13 cellular contexts compared by ENCODE assay signal in the genomic region with DNA sequence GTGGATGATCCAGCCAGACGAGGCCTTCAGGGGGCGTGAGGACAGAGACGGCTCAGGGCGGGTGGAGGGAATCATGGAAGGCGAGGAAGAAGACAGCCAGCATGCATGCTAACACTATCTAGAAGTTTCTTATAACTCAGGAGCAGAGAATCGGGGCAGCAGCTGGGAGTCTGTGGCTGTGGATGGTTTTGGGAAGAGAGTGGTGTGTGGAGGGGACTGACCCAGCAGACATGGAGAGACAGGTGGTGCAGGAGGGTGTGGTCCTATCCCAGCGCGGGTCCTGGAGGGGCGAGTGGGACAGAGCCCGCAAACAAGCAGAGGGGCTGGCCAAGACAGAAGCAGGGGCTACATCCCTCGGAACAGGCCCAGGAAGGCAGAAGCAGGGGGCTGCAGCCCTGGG.
DNase-seq lines count a peak whose midpoint lies in the region; ATAC-seq and TF ChIP-seq lines count a peak whose summit lies in the region.
"Had no signal": no experiment of that assay in that cellular context is flagged by ENCODE, and none has a peak within 500 bp of the region (broad histone marks: within the 10 kb centered on the region; RNA-seq: fewer than 3 reads in every experiment).

No MANE protein-coding gene starts in this region.

- H3K36me3 ChIP-seq in Caco-2 (ENCODE audit: control insufficient read depth, insufficient read depth, low read length) (no peaks in the 10 kb centered on the region), SK-N-SH (replicated peaks in 1 of 2; ENCODE audit: control insufficient read depth in 1 of 2, insufficient read depth in 2 of 2, low read length in 1 of 2) (peaks cover 0 to 5% of the 10 kb centered on the region in 2 experiments)

- H3K4me2 ChIP-seq in SK-N-SH, result no peak overlapping the region

- H3F3A ChIP-seq in SK-N-SH (replicated peaks; ENCODE audit: insufficient read depth), result peaks cover 19% of the 10 kb centered on the region

- H3K4me1 ChIP-seq in Caco-2 (peaks cover 53% of the 10 kb centered on the region), SK-N-SH (ENCODE audit: control insufficient read depth in 1 of 2, insufficient read depth in 2 of 2, low read depth in 1 of 2, low read length in 1 of 2) (peaks cover 0 to 11% of the 10 kb centered on the region in 2 experiments; a peak in 1 of 4 replicates)

- H3K4me3 ChIP-seq in Caco-2 (ENCODE audit: low read depth, low read length), result no peak overlapping the region
- no peak overlapping the region for H3K4me3 ChIP-seq in SK-N-SH (ENCODE audit: low read depth in 2 of 2, low read length in 1 of 2)

- TF ChIP-seq CTCF in Caco-2 (IDR thresholded peaks at IDR 0.05; ENCODE audit: insufficient read depth in 1 of 2, low read depth in 1 of 2, low read length in 1 of 2, severe bottlenecking in 1 of 2, unreplicated experiment in 1 of 2), result no peak
- TF ChIP-seq CTCF in progenitor cell of endocrine pancreas (IDR thresholded peaks at IDR 0.05; ENCODE audit: unreplicated experiment), result no peak
- no peak for TF ChIP-seq CTCF in RWPE1 (conservative IDR thresholded peaks at IDR 0.05; ENCODE audit: low read depth)
- no peak for TF ChIP-seq CTCF in SK-N-SH (IDR thresholded peaks at IDR 0.05)

- no peak for ATAC-seq in activated naive CD4-positive, alpha-beta T cell treated with anti-CD3 and anti-CD28 coated beads, Interleukin-2, amount 50 U/mL, for 72 hours

- 98% methylated on average over 11 of the region's 11 CpGs for WGBS in SK-N-SH (ENCODE audit: low lambda C conversion rate)

- no peaks in the 10 kb centered on the region for H3K9me3 ChIP-seq in Caco-2
- no peaks in the 10 kb centered on the region for H3K9me3 ChIP-seq in SK-N-SH

- BruUV-seq in Caco-2 (replicated peaks; lab: Mats Ljungman, UMichigan), result no TSS peak

- no peak for DNase-seq in activated naive CD4-positive, alpha-beta T cell treated with anti-CD3 and anti-CD28 coated beads, Interleukin-2, amount 50 U/mL, for 72 hours (ENCODE audit: low spot score in 2 of 2)
- DNase-seq in activated naive CD4-positive, alpha-beta T cell treated with anti-CD3 and anti-CD28 coated beads, Interleukin-2, amount 50 U/mL, for 16 hours, result no peak
- DNase-seq in Caco-2 (no peak), progenitor cell of endocrine pancreas (ENCODE audit: low spot score, unreplicated experiment) (no peak), RWPE1 (ENCODE audit: low spot score) (no peak), SK-N-SH (no peak)
- DNase-seq: CD8-positive, alpha-beta memory T cell; DMS53; GF-D8; GOT3; H9 had no signal

- no peaks in the 10 kb centered on the region for H4K20me1 ChIP-seq in SK-N-SH (ENCODE audit: insufficient read depth)

- CTCF ChIA-PET in Caco-2 (lab: Charles Lee) (no interaction called here), RWPE1 (lab: Yijun Ruan, JAX) (no interaction called here), SK-N-SH (lab: Yijun Ruan, JAX) (interaction anchor here (1.1 to 1.4 kb wide), 3 partner anchors 14 to 182 kb away, joined by 3 to 6 read pairs (median 3); no protein-coding TSS in a partner anchor)

- H3K4me3 Mint-ChIP-seq in Caco-2 (ENCODE audit: unreplicated experiment) (peak overlapping the region; percentile 49), progenitor cell of endocrine pancreas (ENCODE audit: low read depth) (no peak overlapping the region)
- no peak overlapping the region for H3K4me3 Mint-ChIP-seq in dendritic cell treated with granulocyte-macrophage colony-stimulating factor and Interleukin-4, amounts not matched to agents 40 ng/mL and 50 ng/mL, for 4 days
- H3K4me3 Mint-ChIP-seq: B cell; CD8-positive, alpha-beta memory T cell; H9 had no signal

- H3K27ac ChIP-seq in RWPE1 (no peak overlapping the region), SK-N-SH (ENCODE audit: low read depth in 2 of 2, low read length in 1 of 2) (no peak overlapping the region)

- H3K4me1 Mint-ChIP-seq in Caco-2 (ENCODE audit: low read depth, unreplicated experiment) (peaks cover 53% of the 10 kb centered on the region), progenitor cell of endocrine pancreas (ENCODE audit: low read depth) (peaks cover 4% of the 10 kb centered on the region)
- peaks cover 70% of the 10 kb centered on the region for H3K4me1 Mint-ChIP-seq in dendritic cell treated with granulocyte-macrophage colony-stimulating factor and Interleukin-4, amounts not matched to agents 40 ng/mL and 50 ng/mL, for 4 days (ENCODE audit: low read depth)
- H3K4me1 Mint-ChIP-seq: B cell, H9 had no signal

- intact Hi-C loops in Caco-2 (cut with micrococcal nuclease; ENCODE audit: unreplicated experiment), result no loop called here
- intact Hi-C loops in dendritic cell treated with granulocyte-macrophage colony-stimulating factor and Interleukin-4, amounts not matched to agents 40 ng/mL and 50 ng/mL, for 4 days (cut with micrococcal nuclease), result loop anchor here (10.0 kb wide), 1 partner anchor 93 kb away; no protein-coding TSS in a partner anchor

- no peak for TF ChIP-seq RAD21 in SK-N-SH (IDR thresholded peaks at IDR 0.05; ENCODE audit: low read length)

- TF ChIP-seq EP300 in SK-N-SH (IDR thresholded peaks at IDR 0.05; ENCODE audit: borderline replicate concordance in 1 of 2, low read depth in 1 of 2, low read length in 1 of 2), result no peak

- H3K79me2 ChIP-seq in SK-N-SH (ENCODE audit: insufficient read depth), result no peaks in the 10 kb centered on the region

- H2AFZ ChIP-seq in SK-N-SH (ENCODE audit: low read depth), result no peak overlapping the region

- H3K9ac ChIP-seq in SK-N-SH, result no peak overlapping the region

- H3K27me3 ChIP-seq in Caco-2 (replicated peaks; ENCODE audit: control insufficient read depth, insufficient read depth, low read length), result no peaks in the 10 kb centered on the region
- H3K27me3 ChIP-seq in SK-N-SH (ENCODE audit: insufficient read depth), result no peaks in the 10 kb centered on the region

- H3K27ac Mint-ChIP-seq in activated naive CD4-positive, alpha-beta T cell treated with anti-CD3 and anti-CD28 coated beads, Interleukin-2, amount 50 U/mL, for 72 hours, result peak overlapping the region; percentile 38 to 52
- peak overlapping the region; percentile 62 for H3K27ac Mint-ChIP-seq in Caco-2 (ENCODE audit: unreplicated experiment)
- H3K27ac Mint-ChIP-seq in dendritic cell treated with granulocyte-macrophage colony-stimulating factor and Interleukin-4, amounts not matched to agents 40 ng/mL and 50 ng/mL, for 4 days, result peak overlapping the region; percentile 45
- H3K27ac Mint-ChIP-seq in progenitor cell of endocrine pancreas, result peak overlapping the region; percentile 6
- H3K27ac Mint-ChIP-seq: B cell, H9 had no signal

- H3K27me3 Mint-ChIP-seq in Caco-2 (ENCODE audit: insufficient read depth, unreplicated experiment), result no peaks in the 10 kb centered on the region
- H3K27me3 Mint-ChIP-seq in dendritic cell treated with granulocyte-macrophage colony-stimulating factor and Interleukin-4, amounts not matched to agents 40 ng/mL and 50 ng/mL, for 4 days, result peaks cover 21% of the 10 kb centered on the region
- peaks cover 11% of the 10 kb centered on the region for H3K27me3 Mint-ChIP-seq in progenitor cell of endocrine pancreas

- H3K9me2 ChIP-seq in SK-N-SH, result no peaks in the 10 kb centered on the region

- no peaks in the 10 kb centered on the region for H3K9me3 Mint-ChIP-seq in activated naive CD4-positive, alpha-beta T cell treated with anti-CD3 and anti-CD28 coated beads, Interleukin-2, amount 50 U/mL, for 72 hours
- no peaks in the 10 kb centered on the region for H3K9me3 Mint-ChIP-seq in Caco-2 (ENCODE audit: unreplicated experiment)
- H3K9me3 Mint-ChIP-seq in dendritic cell treated with granulocyte-macrophage colony-stimulating factor and Interleukin-4, amounts not matched to agents 40 ng/mL and 50 ng/mL, for 4 days, result no peaks in the 10 kb centered on the region
- no peaks in the 10 kb centered on the region for H3K9me3 Mint-ChIP-seq in progenitor cell of endocrine pancreas (ENCODE audit: low read depth)
- H3K9me3 Mint-ChIP-seq: CD8-positive, alpha-beta memory T cell; H9 had no signal

- POLR2A ChIA-PET in Caco-2 (lab: Charles Lee), result no interaction called here
- POLR2A ChIA-PET in RWPE1 (lab: Yijun Ruan, JAX; ENCODE audit: low non-redundant PET), result no interaction called here
- POLR2A ChIA-PET in SK-N-SH (lab: Yijun Ruan, JAX), result no interaction called here

- no peaks in the 10 kb centered on the region for H3K36me3 Mint-ChIP-seq in activated naive CD4-positive, alpha-beta T cell treated with anti-CD3 and anti-CD28 coated beads, Interleukin-2, amount 50 U/mL, for 72 hours
- H3K36me3 Mint-ChIP-seq in Caco-2 (ENCODE audit: insufficient read depth, unreplicated experiment) (peaks cover 53% of the 10 kb centered on the region), progenitor cell of endocrine pancreas (ENCODE audit: insufficient read depth) (no peaks in the 10 kb centered on the region)
- no peaks in the 10 kb centered on the region for H3K36me3 Mint-ChIP-seq in dendritic cell treated with granulocyte-macrophage colony-stimulating factor and Interleukin-4, amounts not matched to agents 40 ng/mL and 50 ng/mL, for 4 days (ENCODE audit: low read depth)

TF ChIP-seq in SK-N-SH, 30 proteins besides CTCF, POLR2A, EP300 and RAD21 (continues in another document):
- no peak for TF ChIP-seq MEF2A (IDR thresholded peaks at IDR 0.05; ENCODE audit: borderline replicate concordance, low read depth)
- TF ChIP-seq TCF12 (IDR thresholded peaks at IDR 0.05), result no peak
- TF ChIP-seq USF2 (IDR thresholded peaks at IDR 0.05; ENCODE audit: borderline replicate concordance, low read depth, low read length), result no peak
- TF ChIP-seq GABPA (IDR thresholded peaks at IDR 0.05; ENCODE audit: low read depth), result no peak
- no peak for TF ChIP-seq RXRA (IDR thresholded peaks at IDR 0.05; ENCODE audit: borderline replicate concordance, low read depth)
- TF ChIP-seq MAX (IDR thresholded peaks at IDR 0.05; ENCODE audit: low read depth), result no peak
- TF ChIP-seq NFIC (IDR thresholded peaks at IDR 0.05; ENCODE audit: borderline replicate concordance), result no peak
- no peak for TF ChIP-seq TEAD4 (IDR thresholded peaks at IDR 0.05; ENCODE audit: borderline replicate concordance, insufficient read depth)
- TF ChIP-seq EZH2phosphoT487 (IDR thresholded peaks at IDR 0.05; ENCODE audit: borderline replicate concordance, low read depth), result no peak

Comparison
In these comparisons a context has a peak if more than half of its experiments do, and no peak if none do; other contexts are left out.
1. H3K27ac Mint-ChIP-seq: peak in every context shown above with its lines; median percentile 62 in Caco-2; 45 in activated naive CD4-positive, alpha-beta T cell treated with anti-CD3 and anti-CD28 coated beads, Interleukin-2, amount 50 U/mL, for 72 hours; 45 in dendritic cell treated with granulocyte-macrophage colony-stimulating factor and Interleukin-4, amounts not matched to agents 40 ng/mL and 50 ng/mL, for 4 days; 6 in progenitor cell of endocrine pancreas.